Comparison of ENCODE assay signal across 13 cellular contexts in the genomic region with DNA sequence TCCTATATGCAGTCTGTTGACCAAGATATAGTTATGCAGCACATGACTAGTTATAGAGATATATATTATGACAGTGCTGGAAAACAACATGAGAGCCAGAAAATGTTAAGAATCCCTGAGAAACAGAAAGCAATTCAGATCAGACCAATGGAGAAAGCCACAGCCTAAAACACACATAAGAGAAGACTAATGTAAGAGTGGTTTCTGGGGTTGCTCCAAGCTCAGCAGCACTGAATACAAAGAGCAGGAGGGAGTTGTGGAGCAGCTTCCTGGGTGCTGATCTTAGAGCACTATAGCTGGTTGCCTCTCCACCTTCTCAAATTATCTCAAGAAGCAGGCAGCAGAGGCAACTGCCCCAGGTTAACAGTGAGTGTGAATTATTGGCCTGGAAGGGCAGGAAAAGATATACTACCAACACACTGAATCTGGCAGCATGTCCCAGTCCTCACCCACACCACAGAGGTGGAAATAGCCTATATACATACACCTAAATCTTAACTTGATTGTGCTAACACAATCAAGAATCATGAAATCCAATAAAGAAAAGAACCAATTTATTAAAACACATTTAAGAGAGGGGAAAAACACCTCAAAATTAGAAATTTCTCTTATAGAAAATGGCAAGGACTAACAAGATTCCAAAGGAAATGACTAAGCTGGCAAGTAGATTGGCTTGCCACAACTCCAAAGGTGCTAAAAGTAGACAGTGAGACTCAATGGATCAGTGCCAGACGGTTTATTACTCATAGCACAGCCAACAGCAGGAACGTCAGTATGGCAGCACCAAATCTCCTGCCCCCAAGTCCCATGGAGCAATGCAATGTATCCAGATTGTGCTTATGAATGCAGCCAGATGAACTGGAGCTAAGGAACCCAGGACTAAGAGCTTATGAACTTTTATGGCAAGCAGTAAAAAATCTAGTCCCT. TPM values are rescaled to one million over a fixed set of nuclear protein-coding genes. Genes with fewer than 3 reads are reported as not detected.
DNase-seq lines count a peak whose midpoint lies in the region; ATAC-seq and TF ChIP-seq lines count a peak whose summit lies in the region.
"Had no signal": no experiment of that assay in that cellular context is flagged by ENCODE, and none has a peak within 500 bp of the region (broad histone marks: within the 10 kb centered on the region; RNA-seq: fewer than 3 reads in every experiment).

No MANE protein-coding gene starts in this region.

- H4K20me1 ChIP-seq in IMR-90 (ENCODE audit: insufficient read depth, low read length): no peaks in the 10 kb centered on the region

- H2AFZ ChIP-seq in IMR-90 (replicated peaks; ENCODE audit: low read length, poor library complexity): no peak overlapping the region

- dilution Hi-C loops in IMR-90 (cut with HindIII; ENCODE audit: low sequenced_read_pairs, unreplicated experiment): no loop called here

- H2AK9ac ChIP-seq in IMR-90 (replicated peaks; ENCODE audit: low read depth, low read length, poor library complexity): no peak overlapping the region

- no peak overlapping the region for H2BK120ac ChIP-seq in IMR-90 (ENCODE audit: low read depth, low read length)

- WGBS in IMR-90 (ENCODE audit: extremely low coverage in 2 of 2, insufficient read length in 1 of 2), 2 experiments: no CpG with 5 or more reads among the region's 2 CpGs

- H4K8ac ChIP-seq in IMR-90 (ENCODE audit: low read depth in 2 of 2, low read length in 2 of 2): no peak overlapping the region

- no TSS peak for BruUV-seq in IMR-90 (replicated peaks; lab: Mats Ljungman, UMichigan)

- no peak overlapping the region for H4K91ac ChIP-seq in IMR-90 (ENCODE audit: insufficient read depth, low read depth, low read length)

- intact Hi-C loops in IMR-90 (cut with micrococcal nuclease) (no loop called here), left lung (cut with DNase I) (no loop called here), uterus (cut with DNase I; ENCODE audit: low total_unique reads) (no loop called here)

- H4K5ac ChIP-seq in IMR-90 (ENCODE audit: low read depth, low read length): no peak overlapping the region

- DNase-seq in AG08396 (ENCODE audit: low spot score) (peak; percentile 11), IMR-90 (peak; percentile 73), choroid plexus epithelial cell (ENCODE audit: low read depth) (peak; percentile 82), left lung (no peak), uterus (no peak), left lobe of liver (ENCODE audit: low spot score) (no peak), BE2C (no peak)
- DNase-seq: NCI-H524 treated with DMSO at 0.1 percent for 48 hours, occipital lobe, SIG-M5 had no signal

- in situ Hi-C loops in IMR-90 (cut with MboI; ENCODE audit: low sequenced_read_pairs): no loop called here

- no peak overlapping the region for H3K18ac ChIP-seq in IMR-90 (ENCODE audit: low read depth, low read length)

- H3K4ac ChIP-seq in IMR-90 (ENCODE audit: low read depth, low read length): no peak overlapping the region

- H3K23ac ChIP-seq in IMR-90 (ENCODE audit: low read depth, low read length): no peak overlapping the region

- no peak overlapping the region for H2AK5ac ChIP-seq in IMR-90 (ENCODE audit: low read depth, low read length)

- H3K9me1 ChIP-seq in IMR-90 (ENCODE audit: insufficient read depth, low read length): no peaks in the 10 kb centered on the region; the same call in 1 of the 2 replicates

- H3K4me2 ChIP-seq in IMR-90 (ENCODE audit: low read depth, low read length): no peak overlapping the region

- H3K4me1 ChIP-seq in IMR-90 (ENCODE audit: control insufficient read depth, insufficient read depth, low read length) (peaks cover 2% of the 10 kb centered on the region; the same call in 1 of the 2 replicates), left lung (peaks cover 0 to 9% of the 10 kb centered on the region in 2 donors), uterus (no peaks in the 10 kb centered on the region), BE2C (no peaks in the 10 kb centered on the region)
- H3K4me1 ChIP-seq: ascending aorta had no signal

- H2BK15ac ChIP-seq in IMR-90 (ENCODE audit: low read depth, low read length): no peak overlapping the region

- no peak overlapping the region for H3K27ac ChIP-seq in IMR-90 (ENCODE audit: insufficient read depth, low read length)
- H3K27ac ChIP-seq in left lung: no peak overlapping the region
- H3K27ac ChIP-seq in uterus: no peak overlapping the region
- H3K27ac ChIP-seq: ascending aorta had no signal

- POLR2A ChIA-PET in IMR-90 (lab: Charles Lee; ENCODE audit: unreplicated experiment): no interaction called here

- no peak overlapping the region for H3K9ac ChIP-seq in IMR-90 (ENCODE audit: low read depth, low read length)

- CTCF ChIA-PET in IMR-90 (lab: Yijun Ruan, JAX): no interaction called here

- no peaks in the 10 kb centered on the region for H3K79me1 ChIP-seq in IMR-90 (ENCODE audit: low read depth in 1 of 2, low read length in 2 of 2)

- no peak overlapping the region for H3K14ac ChIP-seq in IMR-90 (replicated peaks; ENCODE audit: low read depth, low read length)

- H3K36me3 ChIP-seq in IMR-90 (ENCODE audit: control insufficient read depth, insufficient read depth, low read length) (no peaks in the 10 kb centered on the region), left lung (no peaks in the 10 kb centered on the region), uterus (no peaks in the 10 kb centered on the region), BE2C (no peaks in the 10 kb centered on the region)
- H3K36me3 ChIP-seq: ascending aorta had no signal

- H3K9me3 ChIP-seq in IMR-90 (ENCODE audit: control insufficient read depth, insufficient read depth, low read length): no peaks in the 10 kb centered on the region
- no peaks in the 10 kb centered on the region for H3K9me3 ChIP-seq in left lung
- H3K9me3 ChIP-seq in uterus: no peaks in the 10 kb centered on the region
- no peaks in the 10 kb centered on the region for H3K9me3 ChIP-seq in BE2C
- H3K9me3 ChIP-seq: ascending aorta had no signal

- H3K27me3 ChIP-seq in IMR-90 (ENCODE audit: control insufficient read depth, insufficient read depth, low read length) (no peaks in the 10 kb centered on the region), left lung (no peaks in the 10 kb centered on the region), uterus (no peaks in the 10 kb centered on the region), BE2C (no peaks in the 10 kb centered on the region; the same call in 1 of the 2 replicates)
- H3K27me3 ChIP-seq: ascending aorta had no signal

- H2BK5ac ChIP-seq in IMR-90 (ENCODE audit: low read depth, low read length, poor library complexity, severe bottlenecking): peak overlapping the region; percentile 38

- H3K4me3 ChIP-seq in IMR-90 (ENCODE audit: insufficient read depth, low read depth, low read length): no peak overlapping the region
- H3K4me3 ChIP-seq in choroid plexus epithelial cell (ENCODE audit: low read depth, low read length): no peak overlapping the region
- no peak overlapping the region for H3K4me3 ChIP-seq in left lung
- no peak overlapping the region for H3K4me3 ChIP-seq in uterus
- H3K4me3 ChIP-seq in BE2C (ENCODE audit: low read depth, low read length): no peak overlapping the region
- H3K4me3 ChIP-seq: ascending aorta had no signal

- H3K56ac ChIP-seq in IMR-90 (ENCODE audit: extremely low read depth, insufficient read depth, low read length): no peak overlapping the region

- H2BK20ac ChIP-seq in IMR-90 (ENCODE audit: low read depth, low read length): no peak overlapping the region

- TF ChIP-seq CTCF in IMR-90 (conservative IDR thresholded peaks at IDR 0.05; ENCODE audit: low read depth, low read length) (no peak), choroid plexus epithelial cell (conservative IDR thresholded peaks at IDR 0.05; ENCODE audit: low read depth, low read length) (no peak), left lung (IDR thresholded peaks at IDR 0.05) (no peak), uterus (IDR thresholded peaks at IDR 0.05) (no peak), BE2C (IDR thresholded peaks at IDR 0.05; ENCODE audit: low read depth, low read length) (no peak)

- no peak for TF ChIP-seq POLR2A in IMR-90 (IDR thresholded peaks at IDR 0.05; ENCODE audit: low read depth, low read length)
- TF ChIP-seq POLR2A in uterus (IDR thresholded peaks at IDR 0.05): no peak

- TF ChIP-seq RAD21 in IMR-90 (IDR thresholded peaks at IDR 0.05; ENCODE audit: low read length): no peak

- ATAC-seq in IMR-90 (ENCODE audit: low read depth) (peak; percentile 73), left lung (peak; percentile 33), left lobe of liver (no peak), HG03565 (IDR thresholded peaks at IDR 0.05; ENCODE audit: unreplicated experiment) (no peak)

TF ChIP-seq in IMR-90, 13 proteins besides CTCF, POLR2A, EP300 and RAD21 (continues in another document):
- TF ChIP-seq MAFK (IDR thresholded peaks at IDR 0.05; ENCODE audit: low read depth, low read length) (no peak), BHLHE40 (IDR thresholded peaks at IDR 0.05; ENCODE audit: low read depth, low read length) (no peak), RCOR1 (IDR thresholded peaks at IDR 0.05; ENCODE audit: insufficient replicate concordance, low read length) (no peak), CHD1 (IDR thresholded peaks at IDR 0.05; ENCODE audit: low read depth, low read length) (no peak), RFX5 (IDR thresholded peaks at IDR 0.05; ENCODE audit: low read depth, low read length) (no peak), NFE2L2 (IDR thresholded peaks at IDR 0.05; ENCODE audit: low read depth, low read length) (no peak), FOS (IDR thresholded peaks at IDR 0.05; ENCODE audit: low read depth, low read length) (no peak)
- TF ChIP-seq, protein P1, sequence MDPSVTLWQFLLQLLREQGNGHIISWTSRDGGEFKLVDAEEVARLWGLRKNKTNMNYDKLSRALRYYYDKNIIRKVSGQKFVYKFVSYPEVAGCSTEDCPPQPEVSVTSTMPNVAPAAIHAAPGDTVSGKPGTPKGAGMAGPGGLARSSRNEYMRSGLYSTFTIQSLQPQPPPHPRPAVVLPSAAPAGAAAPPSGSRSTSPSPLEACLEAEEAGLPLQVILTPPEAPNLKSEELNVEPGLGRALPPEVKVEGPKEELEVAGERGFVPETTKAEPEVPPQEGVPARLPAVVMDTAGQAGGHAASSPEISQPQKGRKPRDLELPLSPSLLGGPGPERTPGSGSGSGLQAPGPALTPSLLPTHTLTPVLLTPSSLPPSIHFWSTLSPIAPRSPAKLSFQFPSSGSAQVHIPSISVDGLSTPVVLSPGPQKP (IDR thresholded peaks at IDR 0.05; ENCODE audit: borderline replicate concordance, low read depth, low read length): no peak

RNA-seq across cellular contexts. Expression of a gene that starts 5.1 kb away (rescaled TPM):
- not detected in 2 replicates for total RNA-seq in IMR-90 (2012; rRNA removed)
- not detected in 2 replicates for polyA plus RNA-seq in IMR-90 (2012; rRNA removed)
- polyA plus RNA-seq in IMR-90 (2012; cell fraction: cytosol; rRNA removed): not detected in 2 replicates
- polyA plus RNA-seq in IMR-90 (2012; cell fraction: nucleus; rRNA removed; ENCODE audit: low replicate concordance): not detected in 2 replicates
- total RNA-seq in left lung: not detected
- total RNA-seq in uterus: not detected
- total RNA-seq in left lobe of liver: not detected
- not detected for polyA plus RNA-seq in BE2C (2012; ENCODE audit: insufficient read depth, insufficient read length, low read depth)
- total RNA-seq: ascending aorta, occipital lobe had no signal
- polyA plus RNA-seq: esophagus had no signal

Comparison
In these comparisons a context has a peak if more than half of its experiments do, and no peak if none do; other contexts are left out.
1. DNase-seq: peak in AG08396 (single experiment), IMR-90 (single experiment) and choroid plexus epithelial cell (single experiment); none in left lung (0 of 2), uterus (0 of 2), left lobe of liver (single experiment) and BE2C (single experiment).
2. ATAC-seq: peak in IMR-90 (single experiment) and left lung (single experiment); none in left lobe of liver (single experiment) and HG03565 (single experiment).